Comparison of ENCODE assay signal across 10 cellular contexts in the genomic region with DNA sequence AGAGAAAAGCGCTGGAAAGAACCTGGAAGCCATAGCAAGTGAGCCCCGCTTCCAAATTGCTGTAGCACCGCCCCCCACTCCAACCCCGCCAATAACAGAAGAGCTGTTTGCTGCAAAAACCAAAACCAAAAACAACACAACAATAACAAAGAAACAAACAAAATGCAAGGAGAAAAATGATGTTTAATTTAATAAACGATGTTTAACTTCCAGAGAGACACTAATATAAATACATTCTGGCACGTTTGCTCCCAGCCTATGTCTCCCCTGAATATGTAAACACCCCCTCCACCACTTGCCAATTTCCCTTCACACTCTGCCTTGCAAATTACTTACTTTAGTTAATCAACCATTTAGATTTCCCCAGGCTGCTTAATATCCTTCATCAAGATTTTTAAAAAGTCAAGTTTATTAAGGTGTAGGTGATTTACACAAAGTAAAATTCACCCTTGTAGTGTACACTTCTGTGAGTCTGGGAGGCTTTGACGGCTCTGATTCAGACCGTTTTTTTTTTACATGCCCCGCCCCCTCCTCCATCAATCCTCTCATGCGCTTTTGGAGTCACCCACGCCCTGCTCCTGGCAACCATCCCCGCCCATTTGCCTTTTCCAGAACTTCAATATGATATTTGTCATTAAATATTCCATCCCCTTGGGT. TPM values are rescaled to one million over a fixed set of nuclear protein-coding genes. Genes with fewer than 3 reads are reported as not detected.
DNase-seq lines count a peak whose midpoint lies in the region; ATAC-seq and TF ChIP-seq lines count a peak whose summit lies in the region.
"Had no signal": no experiment of that assay in that cellular context is flagged by ENCODE, and none has a peak within 500 bp of the region (broad histone marks: within the 10 kb centered on the region; RNA-seq: fewer than 3 reads in every experiment).

No MANE protein-coding gene starts in this region.

- ATAC-seq in HG03108 (IDR thresholded peaks at IDR 0.05; ENCODE audit: unreplicated experiment), result no peak

- H3K4me1 ChIP-seq in thymus (ENCODE audit: control insufficient read depth, insufficient read depth, low read length), result peaks cover 4% of the 10 kb centered on the region

- no peaks in the 10 kb centered on the region for H3K9me3 ChIP-seq in thymus (ENCODE audit: control insufficient read depth)

- peaks cover 3% of the 10 kb centered on the region for H3K27me3 ChIP-seq in thymus (ENCODE audit: control insufficient read depth, insufficient read depth)

- no peak overlapping the region for H3K27ac ChIP-seq in thymus (ENCODE audit: low read depth)
- H3K27ac ChIP-seq: 22Rv1 had no signal

- peaks cover 9% of the 10 kb centered on the region for H3K36me3 ChIP-seq in thymus (ENCODE audit: control insufficient read depth, insufficient read depth)

- peak overlapping the region; percentile 55 for H3K4me3 ChIP-seq in epithelial cell of esophagus (ENCODE audit: low read length)
- peak overlapping the region; percentile 76 for H3K4me3 ChIP-seq in thymus (ENCODE audit: low read length)

- no peak for TF ChIP-seq CTCF in epithelial cell of esophagus (IDR thresholded peaks at IDR 0.05; ENCODE audit: insufficient read depth, low read depth, low read length, missing control alignments)

- DNase-seq in DMS53 (lab: John Stamatoyannopoulos, UW), result peak; percentile 61
- DNase-seq in DMS53 treated with DMSO at 0.1 percent for 48 hours (lab: John Stamatoyannopoulos, UW; ENCODE audit: unreplicated experiment), result no peak
- DNase-seq in NCI-H1048 (lab: John Stamatoyannopoulos, UW), result peak; percentile 42
- peak; percentile 14 to 20 for DNase-seq in activated CD4-positive, alpha-beta T cell treated with anti-CD3 and anti-CD28 coated beads for 4 hours
- peak; percentile 77 for DNase-seq in epithelial cell of esophagus (ENCODE audit: low read depth)
- peak; percentile 79 for DNase-seq in mesenteric fat pad (ENCODE audit: low spot score)

- under 1% methylated on average over 12 of the region's 12 CpGs for WGBS in thymus

RNA-seq across cellular contexts. Expression of a gene that starts 0.5 kb away (rescaled TPM):
- total RNA-seq in mesenteric fat pad, result 42.6 TPM
- 118 TPM for polyA plus RNA-seq in thymus

RNA-seq across cellular contexts. Expression of a gene that starts 19.4 kb away (rescaled TPM):
- 495 TPM for total RNA-seq in mesenteric fat pad
- 839 TPM for polyA plus RNA-seq in thymus

RNA-seq across cellular contexts. Expression of a gene that starts 44.2 kb away (rescaled TPM):
- total RNA-seq in mesenteric fat pad, result 0.13 TPM
- polyA plus RNA-seq in thymus, result 1.3 TPM
- total RNA-seq: dermis microvascular lymphatic vessel endothelial cell had no signal

RNA-seq across cellular contexts. Expression of a gene that starts 48.8 kb away (rescaled TPM):
- 19.6 TPM for total RNA-seq in mesenteric fat pad
- 16.7 TPM for polyA plus RNA-seq in thymus

RNA-seq across cellular contexts. Expression of a gene that starts 48.9 kb away (rescaled TPM):
- total RNA-seq in mesenteric fat pad, result 198 TPM
- polyA plus RNA-seq in thymus, result 103 TPM
